Comparison of ENCODE assay signal across 8 cellular contexts in the genomic region with DNA sequence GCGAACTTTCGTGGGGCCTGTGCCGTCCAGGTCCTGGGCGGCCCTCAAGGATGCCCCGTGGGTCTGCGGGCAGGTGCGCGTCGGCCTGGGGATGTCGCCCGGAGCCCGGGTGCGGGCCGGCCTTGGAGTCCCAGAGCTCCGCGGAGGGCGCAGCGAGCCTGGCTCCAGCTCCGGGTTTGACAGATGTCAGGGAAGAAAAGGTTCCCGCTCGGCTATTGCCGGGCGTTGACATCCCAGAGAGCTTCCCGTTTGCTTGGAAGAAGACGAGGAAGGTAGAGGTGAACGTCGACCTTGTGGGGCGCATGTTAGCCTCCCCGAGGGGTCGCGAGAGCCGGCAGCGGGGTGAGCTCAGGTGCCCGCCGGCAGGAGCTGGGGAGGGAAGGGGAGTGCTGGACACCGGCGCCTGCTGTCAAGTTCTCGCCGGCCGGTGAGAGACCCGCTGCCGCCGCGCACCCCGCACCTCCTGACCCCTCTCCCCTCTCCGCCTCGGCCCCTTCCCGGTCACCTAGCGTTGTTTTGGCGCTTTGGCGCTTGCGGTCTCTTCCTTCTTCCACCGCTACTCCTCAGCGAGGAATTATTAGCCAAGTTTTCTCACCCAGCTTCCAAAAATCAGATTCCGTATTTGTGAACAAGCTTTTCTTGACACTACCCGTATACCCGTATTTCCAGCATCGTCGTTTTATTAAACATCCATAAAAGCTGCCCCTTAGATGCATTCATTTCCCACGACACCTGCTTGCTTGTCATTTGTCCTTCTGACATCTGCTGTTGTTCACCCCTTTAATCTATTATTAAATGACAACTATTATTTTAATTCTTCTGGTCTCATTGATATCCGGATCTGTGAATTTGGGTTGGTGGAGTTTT. TPM values are rescaled to one million over a fixed set of nuclear protein-coding genes. Genes with fewer than 3 reads are reported as not detected.
DNase-seq lines count a peak whose midpoint lies in the region; ATAC-seq and TF ChIP-seq lines count a peak whose summit lies in the region.

No MANE protein-coding gene starts in this region.

- H3K4me1 ChIP-seq in iPS-15b (ENCODE audit: control insufficient read depth, insufficient read depth, low read length) (peaks cover 4% of the 10 kb centered on the region), spleen (peaks cover 12 to 70% (median 44%) of the 10 kb centered on the region in 6 donors)

- H3K4me1 Mint-ChIP-seq in activated T-helper 2 cell treated with anti-CD3 and anti-CD28 coated beads, Interferon-gamma antibody, Interleukin-2, Interleukin-4, amounts not matched to agents 10 μg/mL and 5 μg/mL and 100 μg/mL, durations not matched to agents 14 hours and 24 hours and 36 hours (ENCODE audit: low read depth) = peaks cover 53% of the 10 kb centered on the region

- H3K4me3 ChIP-seq in BJ (ENCODE audit: low read depth, low read length) (peak overlapping the region; percentile 75), iPS-15b (ENCODE audit: low read depth, low read length) (peak overlapping the region; percentile 64), spleen (peak overlapping the region; percentile 80 to 99 (median 94))

- H3K4me3 Mint-ChIP-seq in activated T-helper 2 cell treated with anti-CD3 and anti-CD28 coated beads, Interferon-gamma antibody, Interleukin-2, Interleukin-4, amounts not matched to agents 10 μg/mL and 5 μg/mL and 100 μg/mL, durations not matched to agents 14 hours and 24 hours and 36 hours (ENCODE audit: low read depth) = peak overlapping the region; percentile 83

- peak overlapping the region in 6 of 8 donors; percentile 87 to 98 (median 94) for H3K27ac ChIP-seq in spleen

- H3K27ac Mint-ChIP-seq in activated T-helper 2 cell treated with anti-CD3 and anti-CD28 coated beads, Interferon-gamma antibody, Interleukin-2, Interleukin-4, amounts not matched to agents 10 μg/mL and 5 μg/mL and 100 μg/mL, durations not matched to agents 14 hours and 24 hours and 36 hours = peak overlapping the region; percentile 60

- H3K27me3 Mint-ChIP-seq in activated T-helper 2 cell treated with anti-CD3 and anti-CD28 coated beads, Interferon-gamma antibody, Interleukin-2, Interleukin-4, amounts not matched to agents 10 μg/mL and 5 μg/mL and 100 μg/mL, durations not matched to agents 14 hours and 24 hours and 36 hours (ENCODE audit: low read depth) = peaks cover 41% of the 10 kb centered on the region

- H3K36me3 ChIP-seq in BJ (ENCODE audit: control insufficient read depth, insufficient read depth, low read length) (no peaks in the 10 kb centered on the region), iPS-15b (ENCODE audit: control insufficient read depth, insufficient read depth, low read length) (no peaks in the 10 kb centered on the region), spleen (peaks cover 0 to 3% (median 0%) of the 10 kb centered on the region in 6 donors)

- TF ChIP-seq POLR2A in spleen (IDR thresholded peaks at IDR 0.05) = no peak

- POLR2A ChIA-PET in BJ (lab: Charles Lee) = no interaction called here

- DNase-seq in BJ (ENCODE audit: low read depth) (no peak), spleen (peak; percentile 87)
- DNase-seq in activated T-helper 2 cell treated with anti-CD3 and anti-CD28 coated beads, Interferon-gamma antibody, Interleukin-2, Interleukin-4, amounts not matched to agents 10 μg/mL and 5 μg/mL and 100 μg/mL, durations not matched to agents 14 hours and 24 hours and 36 hours (ENCODE audit: low spot score) = no peak

- H3K9me3 ChIP-seq in iPS-15b (ENCODE audit: control insufficient read depth, insufficient read depth, low read length) (no peaks in the 10 kb centered on the region), spleen (no peaks in the 10 kb centered on the region)

- peaks cover 16% of the 10 kb centered on the region for H3K36me3 Mint-ChIP-seq in activated T-helper 2 cell treated with anti-CD3 and anti-CD28 coated beads, Interferon-gamma antibody, Interleukin-2, Interleukin-4, amounts not matched to agents 10 μg/mL and 5 μg/mL and 100 μg/mL, durations not matched to agents 14 hours and 24 hours and 36 hours (ENCODE audit: low read depth)

- WGBS in spleen, 5 donors = 5 to 12% (median 7%) methylated on average over 38 to 61 of the region's 61 CpGs

- TF ChIP-seq CTCF in BJ (IDR thresholded peaks at IDR 0.05; ENCODE audit: insufficient read depth, low read depth, low read length) (no peak), spleen (IDR thresholded peaks at IDR 0.05 in 8 of 11, conservative IDR thresholded peaks at IDR 0.05 in 3 of 11) (no peak)

- intact Hi-C loops in activated T-helper 2 cell treated with anti-CD3 and anti-CD28 coated beads, Interferon-gamma antibody, Interleukin-2, Interleukin-4, amounts not matched to agents 10 μg/mL and 5 μg/mL and 100 μg/mL, durations not matched to agents 14 hours and 24 hours and 36 hours (cut with micrococcal nuclease) = loop anchor here (5.0 kb wide), 1 partner anchor 388 kb away; a partner anchor contains a TSS
- intact Hi-C loops in spleen (cut with DNase I; ENCODE audit: low total_unique reads) = no loop called here

- no peaks in the 10 kb centered on the region for H3K9me3 Mint-ChIP-seq in activated T-helper 2 cell treated with anti-CD3 and anti-CD28 coated beads, Interferon-gamma antibody, Interleukin-2, Interleukin-4, amounts not matched to agents 10 μg/mL and 5 μg/mL and 100 μg/mL, durations not matched to agents 14 hours and 24 hours and 36 hours

- ATAC-seq in GM19397 (IDR thresholded peaks at IDR 0.05; ENCODE audit: unreplicated experiment) (peak; percentile 9), HG02870 (IDR thresholded peaks at IDR 0.05; ENCODE audit: unreplicated experiment) (no peak), GM19452 (IDR thresholded peaks at IDR 0.05; ENCODE audit: unreplicated experiment) (no peak), HG02763 (IDR thresholded peaks at IDR 0.05; ENCODE audit: unreplicated experiment) (no peak)

- CTCF ChIA-PET in BJ (lab: Yijun Ruan, JAX) = interaction anchor here (1.4 to 2.0 kb wide), 3 partner anchors 19 to 69 kb away, joined by 3 to 9 read pairs (median 5); no protein-coding TSS in a partner anchor

- H3K27me3 ChIP-seq in BJ (ENCODE audit: control insufficient read depth, insufficient read depth, low read length) (peaks cover 3% of the 10 kb centered on the region), iPS-15b (ENCODE audit: control insufficient read depth, insufficient read depth, low read length) (peaks cover 52% of the 10 kb centered on the region), spleen (replicated peaks in 1 of 7) (peaks cover 0 to 26% (median 6%) of the 10 kb centered on the region in 7 donors)

- H3K9ac ChIP-seq in iPS-15b (ENCODE audit: low read depth, low read length) = no peak overlapping the region

RNA-seq across cellular contexts. Expression of a gene that starts 1.3 kb away (rescaled TPM):
- polyA plus RNA-seq in BJ (2011; rRNA removed) (6.1 and 6.4 TPM in 2 replicates), spleen (10 to 100 TPM in 1 of 3 donors, 1 to 10 TPM in 2; 6.5 to 12.0 (median 9.0) TPM)
- 5.9 and 6.9 TPM in 2 replicates for polyA minus RNA-seq in BJ (2011; rRNA and poly(A)+ RNA removed)
- total RNA-seq in activated T-helper 2 cell treated with anti-CD3 and anti-CD28 coated beads, Interferon-gamma antibody, Interleukin-2, Interleukin-4, amounts not matched to agents 10 μg/mL and 5 μg/mL and 100 μg/mL, durations not matched to agents 14 hours and 24 hours and 36 hours = 17.9 and 21.1 TPM in 2 replicates
- 10 to 100 TPM; 33.1 to 58.4 (median 38.7) TPM for total RNA-seq in spleen
